In genomic region chr5:94689871-94690270, GRCh38 we compare ENCODE assay signal across 19 cellular contexts.
DNase-seq lines count a peak whose midpoint lies in the region; ATAC-seq and TF ChIP-seq lines count a peak whose summit lies in the region.
"Had no signal": no experiment of that assay in that cellular context is flagged by ENCODE, and none has a peak within 500 bp of the region (broad histone marks: within the 10 kb centered on the region; RNA-seq: fewer than 3 reads in every experiment).

No MANE protein-coding gene starts in this region.

- ATAC-seq in WTC11: no peak
- no peak for ATAC-seq in GM18861 (IDR thresholded peaks at IDR 0.05; ENCODE audit: unreplicated experiment)
- ATAC-seq: GM23338, HCT116, HepG2, Right ventricle myocardium inferior had no signal

- no peaks in the 10 kb centered on the region for H3K9me3 Mint-ChIP-seq in WTC11
- H3K9me3 Mint-ChIP-seq in activated CD4-positive, alpha-beta memory T cell treated with anti-CD3 and anti-CD28 coated beads for 36 hours: no peaks in the 10 kb centered on the region
- H3K9me3 Mint-ChIP-seq: GM23338 had no signal

- POLR2A ChIA-PET in WTC11 (lab: Charles Lee): interaction anchor here (0.5 kb wide), 1 partner anchor 80 kb away, joined by 3 read pairs; no protein-coding TSS in a partner anchor
- POLR2A ChIA-PET in activated CD4-positive, alpha-beta memory T cell treated with anti-CD3 and anti-CD28 coated beads for 36 hours (lab: Charles Lee): no interaction called here

- DNase-seq in DMS 273 (lab: John Stamatoyannopoulos, UW; ENCODE audit: unreplicated experiment) (peak; percentile 63), DMS 273 treated with DMSO at 0.1 percent for 48 hours (lab: John Stamatoyannopoulos, UW) (peak; percentile 35), WTC11 (ENCODE audit: low spot score) (no peak), fibroblast of peridontal ligament (ENCODE audit: extremely low read depth) (peak; percentile 8), HK-2 (ENCODE audit: unreplicated experiment) (no peak)
- DNase-seq in activated CD4-positive, alpha-beta memory T cell treated with anti-CD3 and anti-CD28 coated beads for 36 hours: no peak
- DNase-seq: ACHN, GF-D8, KG1, MV-4-11, NCI-H1436, NCI-H2029 treated with DMSO at 0.1 percent for 48 hours, NCI-H2171, NCI-H526 treated with DMSO at 0.1 percent for 48 hours had no signal

- intact Hi-C loops in activated CD4-positive, alpha-beta memory T cell treated with anti-CD3 and anti-CD28 coated beads for 36 hours (cut with micrococcal nuclease): loop anchor here (5.0 kb wide), 1 partner anchor 73 kb away; the partner anchor contains the start of genes KIAA0825 and SLF1

- H3K27me3 Mint-ChIP-seq in WTC11 (ENCODE audit: low read depth): no peaks in the 10 kb centered on the region
- no peaks in the 10 kb centered on the region for H3K27me3 Mint-ChIP-seq in activated CD4-positive, alpha-beta memory T cell treated with anti-CD3 and anti-CD28 coated beads for 36 hours

- peaks cover 18% of the 10 kb centered on the region for H3K4me1 Mint-ChIP-seq in WTC11
- peaks cover 2% of the 10 kb centered on the region for H3K4me1 Mint-ChIP-seq in activated CD4-positive, alpha-beta memory T cell treated with anti-CD3 and anti-CD28 coated beads for 36 hours (ENCODE audit: low read depth)

- CTCF ChIA-PET in WTC11 (lab: Charles Lee): interaction anchor here (1.2 kb wide), 1 partner anchor 48 kb away, joined by 3 read pairs; no protein-coding TSS in a partner anchor
- CTCF ChIA-PET in activated CD4-positive, alpha-beta memory T cell treated with anti-CD3 and anti-CD28 coated beads for 36 hours (lab: Charles Lee): no interaction called here

- peaks cover 15% of the 10 kb centered on the region for H3K36me3 Mint-ChIP-seq in WTC11
- peaks cover 34% of the 10 kb centered on the region for H3K36me3 Mint-ChIP-seq in activated CD4-positive, alpha-beta memory T cell treated with anti-CD3 and anti-CD28 coated beads for 36 hours

- no peak for TF ChIP-seq CTCF in WTC11 (IDR thresholded peaks at IDR 0.05)

- no peak overlapping the region for H3K4me3 Mint-ChIP-seq in WTC11
- no peak overlapping the region for H3K4me3 Mint-ChIP-seq in activated CD4-positive, alpha-beta memory T cell treated with anti-CD3 and anti-CD28 coated beads for 36 hours
- H3K4me3 Mint-ChIP-seq: GM23338 had no signal

- peak overlapping the region; percentile 30; the same call in 1 of the 2 replicates for H3K27ac Mint-ChIP-seq in WTC11
- no peak overlapping the region for H3K27ac Mint-ChIP-seq in activated CD4-positive, alpha-beta memory T cell treated with anti-CD3 and anti-CD28 coated beads for 36 hours
- H3K27ac Mint-ChIP-seq: GM23338 had no signal

TF ChIP-seq in WTC11, 78 proteins besides CTCF, POLR2A, EP300 and RAD21:
- TF ChIP-seq GABPB1 (CRISPR knock-in tag; IDR thresholded peaks at IDR 0.05): no peak
- TF ChIP-seq SOX15 (CRISPR knock-in tag; IDR thresholded peaks at IDR 0.05): no peak
- TF ChIP-seq ZMAT4 (CRISPR knock-in tag; IDR thresholded peaks at IDR 0.05): no peak
- TF ChIP-seq ZNF512 (CRISPR knock-in tag; IDR thresholded peaks at IDR 0.05; ENCODE audit: borderline replicate concordance): no peak
- no peak for TF ChIP-seq TP53 (CRISPR knock-in tag; IDR thresholded peaks at IDR 0.05)
- no peak for TF ChIP-seq NFE2L1 (CRISPR knock-in tag; IDR thresholded peaks at IDR 0.05)
- TF ChIP-seq ZNF121 (CRISPR knock-in tag; IDR thresholded peaks at IDR 0.05): no peak
- no peak for TF ChIP-seq CBFB (CRISPR knock-in tag; IDR thresholded peaks at IDR 0.05; ENCODE audit: low read depth)

Comparison
In these comparisons a context has a peak if more than half of its experiments do, and no peak if none do; other contexts are left out.
1. DNase-seq: peak in DMS 273 (single experiment), DMS 273 treated with DMSO at 0.1 percent for 48 hours (single experiment) and fibroblast of peridontal ligament (single experiment); none in WTC11 (single experiment), HK-2 (single experiment) and activated CD4-positive, alpha-beta memory T cell treated with anti-CD3 and anti-CD28 coated beads for 36 hours (single experiment).